In the genomic region with DNA sequence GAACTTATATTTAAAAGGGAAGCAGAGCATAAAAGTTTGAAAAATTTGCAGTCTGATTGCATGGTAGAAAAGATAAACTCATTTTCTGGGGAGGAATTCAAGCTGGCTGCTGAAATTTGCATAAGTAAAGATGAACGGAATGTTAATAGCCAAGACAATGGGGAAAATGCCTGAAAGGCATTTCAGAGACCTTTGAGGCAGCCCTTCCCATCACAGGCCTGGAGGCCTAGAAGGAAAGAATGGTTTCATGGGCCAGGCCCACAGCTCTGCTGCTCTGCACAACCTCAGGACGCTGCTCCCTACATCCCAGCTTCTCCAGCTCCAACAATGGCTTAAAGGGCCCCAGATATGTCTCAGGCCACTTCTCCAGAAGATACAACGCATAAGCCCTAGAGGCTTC, we compare ENCODE assay signal across 27 cellular contexts.
"Had no signal": no experiment of that assay in that cellular context is flagged by ENCODE, and none has a peak within 500 bp of the region (broad histone marks: within the 10 kb centered on the region; RNA-seq: fewer than 3 reads in every experiment).

No MANE protein-coding gene starts in this region.

- H3K27me3 ChIP-seq: ascending aorta, cardiac muscle cell had no signal

- H3K4me3 ChIP-seq: ascending aorta, cardiac muscle cell had no signal

- H3K4me1 ChIP-seq: ascending aorta had no signal

- DNase-seq: activated B cell treated with CpG ODN at 0.5 μM for 24 hours; activated CD4-positive, alpha-beta memory T cell treated with anti-CD3 and anti-CD28 coated beads, Interleukin-2, amount 10 ng/mL, durations not matched to agents 7 days and 5 days; activated CD4-positive, alpha-beta T cell treated with anti-CD3 and anti-CD28 coated beads for 48 hours; activated CD4-positive, alpha-beta T cell treated with anti-CD3 and anti-CD28 coated beads, Interleukin-2, amount 10 ng/mL, durations not matched to agents 7 days and 5 days; activated CD4-positive, alpha-beta T cell treated with anti-CD3 and anti-CD28 coated beads, Interleukin-2, amount 50 U/mL, for 48 hours; activated CD4-positive, CD25-positive, alpha-beta regulatory T cell treated with anti-CD3 and anti-CD28 coated beads, Interleukin-2, amount 50 U/mL, for 72 hours; activated CD8-positive, alpha-beta memory T cell treated with anti-CD3 and anti-CD28 coated beads for 24 hours; activated CD8-positive, alpha-beta memory T cell treated with anti-CD3 and anti-CD28 coated beads, Interleukin-2, amount 10 ng/mL, durations not matched to agents 7 days and 5 days; activated CD8-positive, alpha-beta memory T cell treated with anti-CD3 and anti-CD28 coated beads, Interleukin-2, amount 50 U/mL, for 48 hours; activated CD8-positive, alpha-beta T cell treated with anti-CD3 and anti-CD28 coated beads, Interleukin-2, amount 10 ng/mL, durations not matched to agents 7 days and 5 days; activated gamma-delta T cell; activated naive CD4-positive, alpha-beta T cell treated with anti-CD3 and anti-CD28 coated beads, Interleukin-2, amount 10 ng/mL, durations not matched to agents 7 days and 5 days; activated naive CD4-positive, alpha-beta T cell treated with Interleukin-2 at 50 U/mL for 16 hours; activated naive CD8-positive, alpha-beta T cell treated with anti-CD3 and anti-CD28 coated beads, Interleukin-2, amount 10 ng/mL, durations not matched to agents 7 days and 5 days; activated naive CD8-positive, alpha-beta T cell treated with anti-CD3 and anti-CD28 coated beads, Interleukin-2, amount 50 U/mL, for 24 hours; activated T-cell treated with anti-CD3 and anti-CD28 coated beads, Interleukin-2, amount 50 U/mL, for 24 hours; activated T-cell treated with anti-CD3 and anti-CD28 coated beads, Interleukin-2, amount 50 U/mL, for 72 hours; amygdala; anterior cingulate cortex; caudate nucleus; cerebellar nuclear complex; T-helper 1 cell; T-helper 2 cell; T-helper 9 cell had no signal

- H3K36me3 ChIP-seq: ascending aorta, cardiac muscle cell had no signal

- H3K27ac ChIP-seq: ascending aorta, cardiac muscle cell, VCaP had no signal
